Comparison of ENCODE assay signal across 9 cellular contexts in genomic region chr22:49847751-49848689, GRCh38. TPM values are rescaled to one million over a fixed set of nuclear protein-coding genes. Genes with fewer than 3 reads are reported as not detected.
A peak's percentile ranks its signal among the peaks of the same experiment; 100 is the strongest.
DNase-seq lines count a peak whose midpoint lies in the region; ATAC-seq and TF ChIP-seq lines count a peak whose summit lies in the region.
"Had no signal": no experiment of that assay in that cellular context is flagged by ENCODE, and none has a peak within 500 bp of the region (broad histone marks: within the 10 kb centered on the region; RNA-seq: fewer than 3 reads in every experiment).

No MANE protein-coding gene starts in this region.

- no peak for TF ChIP-seq EP300 in transverse colon (IDR thresholded peaks at IDR 0.05; ENCODE audit: low read depth)
- no peak for TF ChIP-seq EP300 in ovary (IDR thresholded peaks at IDR 0.05)

- H3K36me3 Mint-ChIP-seq in activated T-cell treated with anti-CD3 and anti-CD28 coated beads, Interleukin-2, amount 50 U/mL, for 24 hours (ENCODE audit: low read depth), result no peaks in the 10 kb centered on the region
- H3K36me3 Mint-ChIP-seq in brain, result no peaks in the 10 kb centered on the region

- H3K27me3 Mint-ChIP-seq in activated T-cell treated with anti-CD3 and anti-CD28 coated beads, Interleukin-2, amount 50 U/mL, for 24 hours, result peaks cover 26% of the 10 kb centered on the region
- peaks cover 88% of the 10 kb centered on the region for H3K27me3 Mint-ChIP-seq in brain

- intact Hi-C loops in lower lobe of right lung (cut with DNase I), result no loop called here
- intact Hi-C loops in transverse colon (cut with DNase I; ENCODE audit: low total_unique reads), result no loop called here
- intact Hi-C loops in ovary (cut with DNase I), result no loop called here

- H3K27me3 ChIP-seq in lower lobe of right lung (ENCODE audit: low read depth) (peaks cover 35% of the 10 kb centered on the region), transverse colon (peaks cover 49% of the 10 kb centered on the region), ovary (no peaks in the 10 kb centered on the region)

- DNase-seq in activated T-cell treated with anti-CD3 and anti-CD28 coated beads, Interleukin-2, amount 50 U/mL, for 24 hours, result no peak
- DNase-seq in activated T-cell treated with anti-CD3 and anti-CD28 coated beads, Interleukin-2, amount 50 U/mL, for 1 hour, result no peak
- DNase-seq in lower lobe of right lung (peak; percentile 77), transverse colon (peak; percentile 37), pons (ENCODE audit: low spot score) (no peak), ovary (no peak), DMS79 treated with DMSO at 0.1 percent for 48 hours (lab: John Stamatoyannopoulos, UW) (no peak)
- DNase-seq: stimulated activated CD4-positive, alpha-beta T cell treated with anti-CD3 and anti-CD28 coated beads, Interleukin-2, amount 100 ng/mL, for 48 hours had no signal

- peak; percentile 42 to 47 for ATAC-seq in lower lobe of right lung

- H3K4me3 ChIP-seq in lower lobe of right lung (peak overlapping the region; percentile 59), transverse colon (peak overlapping the region; percentile 23 to 62 (median 50)), ovary (no peak overlapping the region)

- WGBS in transverse colon (ENCODE audit: low coverage in 1 of 2), 2 donors, result 23 to 32% methylated on average over 12 to 49 of the region's 64 CpGs
- WGBS in ovary, 3 donors, result 15 to 21% (median 19%) methylated on average over 57 to 64 of the region's 64 CpGs

- H3K9me3 ChIP-seq in lower lobe of right lung, result no peaks in the 10 kb centered on the region
- no peaks in the 10 kb centered on the region for H3K9me3 ChIP-seq in transverse colon
- no peaks in the 10 kb centered on the region for H3K9me3 ChIP-seq in ovary

- peak overlapping the region; percentile 62 for H3K27ac ChIP-seq in lower lobe of right lung
- H3K27ac ChIP-seq in transverse colon, result peak overlapping the region in 1 of 4 donors; percentile 41
- H3K27ac ChIP-seq in ovary, result no peak overlapping the region

- in situ Hi-C loops in transverse colon (cut with MboI; ENCODE audit: low pct_ligation_motif_present in 1 of 4, low pct_unique_long_range_greater_than_20kb in 1 of 4, low sequenced_read_pairs in 3 of 4), result no loop called here

- TF ChIP-seq POLR2A in transverse colon (IDR thresholded peaks at IDR 0.05), result no peak
- no peak for TF ChIP-seq POLR2A in ovary (IDR thresholded peaks at IDR 0.05)

- peak overlapping the region; percentile 27 for H3K4me3 Mint-ChIP-seq in activated T-cell treated with anti-CD3 and anti-CD28 coated beads, Interleukin-2, amount 50 U/mL, for 24 hours
- peak overlapping the region in 4 of 5 experiments; percentile 24 to 59 (median 43) for H3K4me3 Mint-ChIP-seq in brain

- no peak overlapping the region for H3K27ac Mint-ChIP-seq in activated T-cell treated with anti-CD3 and anti-CD28 coated beads, Interleukin-2, amount 50 U/mL, for 24 hours
- no peak overlapping the region for H3K27ac Mint-ChIP-seq in brain

- H3K4me1 Mint-ChIP-seq in activated T-cell treated with anti-CD3 and anti-CD28 coated beads, Interleukin-2, amount 50 U/mL, for 24 hours (ENCODE audit: low read depth), result peaks cover 14% of the 10 kb centered on the region
- peaks cover 10% of the 10 kb centered on the region for H3K4me1 Mint-ChIP-seq in brain

- no peaks in the 10 kb centered on the region for H3K9me3 Mint-ChIP-seq in activated T-cell treated with anti-CD3 and anti-CD28 coated beads, Interleukin-2, amount 50 U/mL, for 24 hours
- H3K9me3 Mint-ChIP-seq in brain, result peaks cover 0 to 5% (median 2%) of the 10 kb centered on the region in 5 experiments

- H3K36me3 ChIP-seq in lower lobe of right lung (no peaks in the 10 kb centered on the region), transverse colon (no peaks in the 10 kb centered on the region), ovary (no peaks in the 10 kb centered on the region)

- H3K4me1 ChIP-seq in lower lobe of right lung (peaks cover 27% of the 10 kb centered on the region), transverse colon (peaks cover 16 to 30% (median 28%) of the 10 kb centered on the region in 4 donors), ovary (ENCODE audit: insufficient read depth) (peaks cover 10% of the 10 kb centered on the region)

- no peak for TF ChIP-seq CTCF in brain (conservative IDR thresholded peaks at IDR 0.05)
- TF ChIP-seq CTCF in lower lobe of right lung (IDR thresholded peaks at IDR 0.05), result no peak
- peak in 1 of 5 experiments; percentile 7 for TF ChIP-seq CTCF in transverse colon (IDR thresholded peaks at IDR 0.05)
- TF ChIP-seq CTCF in ovary (IDR thresholded peaks at IDR 0.05), result no peak

RNA-seq across cellular contexts. Expression of gene ZBED4, which starts 5.6 kb away (rescaled TPM):
- polyA plus RNA-seq in brain (ENCODE audit: insufficient read depth, low read depth, low replicate concordance), result 10.0 TPM
- 12.7 TPM for total RNA-seq in lower lobe of right lung
- 10 to 100 TPM; 19.9 to 30.7 (median 24.9) TPM for total RNA-seq in transverse colon
- 1 to 10 TPM; 5.8 to 9.6 (median 8.5) TPM for total RNA-seq in ovary
- 1 to 10 TPM; 3.5 to 4.8 TPM for polyA plus RNA-seq in ovary

RNA-seq across cellular contexts. Expression of gene BRD1, which starts 20.3 kb away (rescaled TPM):
- polyA plus RNA-seq in brain (ENCODE audit: insufficient read depth, low read depth, low replicate concordance) (22.4 TPM), ovary (10 to 100 TPM; 13.6 to 33.4 TPM)
- total RNA-seq in lower lobe of right lung (37.4 TPM), transverse colon (10 to 100 TPM; 43.4 to 70.5 (median 50.3) TPM), ovary (10 to 100 TPM; 27.3 to 45.6 (median 40.2) TPM)

Comparison
In these comparisons a context has a peak if more than half of its experiments do, and no peak if none do; other contexts are left out.
1. DNase-seq: peak in lower lobe of right lung (single experiment) and transverse colon (single experiment); none in activated T-cell treated with anti-CD3 and anti-CD28 coated beads, Interleukin-2, amount 50 U/mL, for 24 hours (single experiment), activated T-cell treated with anti-CD3 and anti-CD28 coated beads, Interleukin-2, amount 50 U/mL, for 1 hour (single experiment), pons (single experiment), ovary (0 of 5) and DMS79 treated with DMSO at 0.1 percent for 48 hours (single experiment).